Comparison of ENCODE assay signal across 15 cellular contexts in the genomic region with DNA sequence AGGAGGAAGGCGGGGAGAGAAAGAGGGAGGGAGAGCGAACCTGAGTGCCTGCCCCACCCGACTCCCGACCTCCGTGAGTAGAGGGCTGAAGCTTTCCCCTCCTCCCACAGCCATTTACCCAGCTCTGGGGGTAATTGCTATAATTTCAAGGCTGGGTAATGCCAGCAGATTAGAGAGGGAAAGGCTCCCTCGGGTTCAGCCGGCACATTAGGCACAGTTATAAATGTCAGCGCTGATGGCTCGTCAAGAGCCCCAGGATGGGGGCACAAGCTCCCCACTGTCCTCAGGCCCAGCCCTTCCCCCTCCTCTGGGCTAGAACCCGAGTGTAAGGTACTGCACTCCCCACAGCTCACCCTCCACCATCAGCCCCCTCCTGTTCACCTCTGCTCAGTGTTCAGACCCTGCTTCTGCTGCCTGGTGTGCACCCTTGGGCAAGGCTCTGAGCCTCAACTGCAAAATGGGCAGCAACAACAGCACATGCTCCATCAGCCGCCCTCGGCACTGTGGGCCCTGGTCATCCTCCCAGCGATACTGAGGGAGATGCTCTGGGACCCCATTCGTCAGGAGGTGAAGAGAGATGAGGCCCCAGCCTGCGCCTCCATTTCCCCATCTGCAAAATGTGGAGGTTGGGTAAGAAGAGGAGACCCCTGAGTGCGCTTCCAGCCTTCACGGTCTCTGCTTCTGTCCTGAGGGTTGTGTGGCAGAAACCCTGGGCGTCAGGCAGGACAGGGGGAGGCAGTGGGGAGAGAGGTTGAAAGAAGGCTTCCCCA.
DNase-seq lines count a peak whose midpoint lies in the region; ATAC-seq, FAIRE-seq and TF ChIP-seq lines count a peak whose summit lies in the region.
"Had no signal": no experiment of that assay in that cellular context is flagged by ENCODE, and none has a peak within 500 bp of the region (broad histone marks: within the 10 kb centered on the region; RNA-seq: fewer than 3 reads in every experiment).

No MANE protein-coding gene starts in this region.

- H3K4me3 ChIP-seq in DND-41 (ENCODE audit: low read depth in 1 of 2, low read length in 2 of 2) (no peak overlapping the region), pancreas (no peak overlapping the region)
- H3K4me3 ChIP-seq: SK-N-MC had no signal

- H3K27ac ChIP-seq in DND-41 (ENCODE audit: low read length) (0 out of 2 replicates have a peak overlapping the region, but pooled peaks have one; percentile 19), pancreas (peak overlapping the region; percentile 22 to 74 (median 70))
- H3K27ac ChIP-seq: SK-N-MC had no signal

- H3K4me1 Mint-ChIP-seq in chondrocyte (ENCODE audit: low read depth) (no peaks in the 10 kb centered on the region), natural killer cell (no peaks in the 10 kb centered on the region)

- no peaks in the 10 kb centered on the region for H3K9me3 Mint-ChIP-seq in chondrocyte (ENCODE audit: low read depth)
- no peaks in the 10 kb centered on the region for H3K9me3 Mint-ChIP-seq in natural killer cell
- H3K9me3 Mint-ChIP-seq: T-cell had no signal

- no peaks in the 10 kb centered on the region for H3K27me3 ChIP-seq in DND-41 (ENCODE audit: insufficient read depth, low read length, poor library complexity)
- no peaks in the 10 kb centered on the region for H3K27me3 ChIP-seq in pancreas

- DNase-seq in DND-41 (no peak), NCI-H1436 (lab: John Stamatoyannopoulos, UW) (peak; percentile 91), chondrocyte (ENCODE audit: low spot score) (peak; percentile 69), pancreas (peak in 1 of 6 donors; percentile 24), hypothalamus (lab: John Stamatoyannopoulos, UW) (no peak), head of caudate nucleus (no peak), natural killer cell (no peak), NCI-H128 (lab: John Stamatoyannopoulos, UW; ENCODE audit: unreplicated experiment) (no peak)
- DNase-seq: ACHN, MV-4-11, NCI-H187 treated with DMSO at 0.1 percent for 48 hours, NCI-H524, PC-3, T-cell had no signal

- no peaks in the 10 kb centered on the region for H3K4me1 ChIP-seq in DND-41 (ENCODE audit: insufficient read depth, low read length)
- H3K4me1 ChIP-seq in pancreas = no peaks in the 10 kb centered on the region

- H3K27ac Mint-ChIP-seq in chondrocyte (ENCODE audit: unreplicated experiment) (peak overlapping the region; percentile 49), natural killer cell (no peak overlapping the region)
- H3K27ac Mint-ChIP-seq: T-cell had no signal

- H2AFZ ChIP-seq in DND-41 (ENCODE audit: low read depth, low read length) = no peak overlapping the region

- H3K9me3 ChIP-seq in DND-41 (ENCODE audit: insufficient read depth, low read length, severe bottlenecking) (no peaks in the 10 kb centered on the region), pancreas (no peaks in the 10 kb centered on the region)

- WGBS in pancreas, 2 donors = 52 to 62% methylated on average over 18 of the region's 18 CpGs

- no peaks in the 10 kb centered on the region for H3K79me2 ChIP-seq in DND-41 (ENCODE audit: insufficient read depth, low read length)

- H3K9ac ChIP-seq in DND-41 (ENCODE audit: low read depth, low read length) = no peak overlapping the region

- H3K36me3 Mint-ChIP-seq in chondrocyte (ENCODE audit: low read depth) (no peaks in the 10 kb centered on the region), natural killer cell (no peaks in the 10 kb centered on the region)
- H3K36me3 Mint-ChIP-seq: T-cell had no signal

- TF ChIP-seq CTCF in DND-41 (IDR thresholded peaks at IDR 0.05; ENCODE audit: borderline replicate concordance, extremely low read depth, low read length, poor library complexity, severe bottlenecking) = no peak
- no peak for TF ChIP-seq CTCF in chondrocyte (IDR thresholded peaks at IDR 0.05)
- no peak for TF ChIP-seq CTCF in pancreas (IDR thresholded peaks at IDR 0.05)
- TF ChIP-seq CTCF in natural killer cell (IDR thresholded peaks at IDR 0.05) = no peak

- H3K36me3 ChIP-seq in DND-41 (ENCODE audit: insufficient read depth, low read length) = no peaks in the 10 kb centered on the region
- no peaks in the 10 kb centered on the region for H3K36me3 ChIP-seq in pancreas

- no peak for FAIRE-seq in pancreas (lab: Jason Lieb, UNC)

- no peak overlapping the region for H3K4me2 ChIP-seq in DND-41 (ENCODE audit: insufficient read depth, low read length)

- intact Hi-C loops in pancreas (cut with DNase I) = no loop called here
- intact Hi-C loops in head of caudate nucleus (cut with DNase I) = no loop called here
- intact Hi-C loops in natural killer cell (cut with micrococcal nuclease) = no loop called here

- H4K20me1 ChIP-seq in DND-41 (ENCODE audit: insufficient read depth, low read length) = no peaks in the 10 kb centered on the region

- ATAC-seq in DND-41 (ENCODE audit: insufficient read depth, low read depth) (no peak), pancreas (peak in 2 of 4 donors; percentile 4 to 8), natural killer cell (no peak)
- ATAC-seq: PC-3, T-cell had no signal

- H3K27me3 Mint-ChIP-seq in chondrocyte (ENCODE audit: low read depth) = peaks cover 25% of the 10 kb centered on the region
- H3K27me3 Mint-ChIP-seq in natural killer cell (ENCODE audit: low read depth in 2 of 2) = peaks cover 0 to 3% of the 10 kb centered on the region in 2 donors

- no peak overlapping the region for H3K4me3 Mint-ChIP-seq in chondrocyte (ENCODE audit: unreplicated experiment)
- H3K4me3 Mint-ChIP-seq in natural killer cell = no peak overlapping the region
- H3K4me3 Mint-ChIP-seq: T-cell had no signal

Comparison
In these comparisons a context has a peak if more than half of its experiments do, and no peak if none do; other contexts are left out.
1. DNase-seq: peak in NCI-H1436 (single experiment) and chondrocyte (single experiment); none in DND-41 (single experiment), hypothalamus (0 of 51), head of caudate nucleus (0 of 42), natural killer cell (single experiment) and NCI-H128 (single experiment).